In the genomic region with DNA sequence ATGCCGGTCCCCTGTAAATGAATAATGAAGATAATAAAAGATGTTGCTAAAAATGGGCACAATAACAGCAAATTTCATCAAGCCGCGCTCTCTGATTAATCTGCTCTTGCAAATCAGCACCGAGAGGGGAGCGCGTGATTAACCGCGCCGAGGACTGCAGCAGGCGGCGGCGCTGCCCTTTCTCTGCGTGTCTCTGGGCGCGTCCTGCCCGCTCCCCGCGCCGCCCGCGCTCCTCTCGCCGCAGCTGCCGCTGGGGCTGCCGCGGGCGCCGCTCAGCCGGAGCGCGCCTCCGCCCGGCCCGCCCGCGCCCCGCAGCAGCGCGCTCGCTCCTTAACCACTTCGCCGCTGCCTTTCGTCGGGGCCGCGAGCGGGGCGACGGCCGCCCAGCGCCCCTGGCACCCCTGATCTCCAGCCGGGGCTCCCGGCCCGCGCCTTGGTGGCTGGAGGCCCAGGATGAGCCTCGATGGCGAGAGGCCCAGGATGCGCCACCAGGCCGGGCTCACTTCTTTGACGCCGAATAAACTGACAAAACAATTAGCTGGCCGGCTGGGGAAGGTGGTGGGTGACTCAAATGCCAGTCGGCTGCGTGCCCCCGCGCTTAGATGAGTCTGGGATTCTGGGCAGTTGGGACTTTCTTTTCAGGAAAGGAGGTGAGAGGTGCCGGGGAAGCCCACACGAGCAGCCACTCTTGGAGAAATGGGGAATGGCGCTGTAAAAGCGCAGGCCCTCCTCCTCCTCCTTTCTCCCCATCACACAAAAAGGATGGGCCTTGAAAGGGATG, we compare ENCODE assay signal across 9 cellular contexts.
A peak's percentile ranks its signal among the peaks of the same experiment; 100 is the strongest.
DNase-seq lines count a peak whose midpoint lies in the region; ATAC-seq and TF ChIP-seq lines count a peak whose summit lies in the region.
"Had no signal": no experiment of that assay in that cellular context is flagged by ENCODE, and none has a peak within 500 bp of the region (broad histone marks: within the 10 kb centered on the region; RNA-seq: fewer than 3 reads in every experiment).

No MANE protein-coding gene starts in this region.

- H3K9me3 ChIP-seq in liver (ENCODE audit: control insufficient read depth in 4 of 4, low read length in 3 of 4) = no peaks in the 10 kb centered on the region
- no peaks in the 10 kb centered on the region for H3K9me3 ChIP-seq in thoracic aorta

- TF ChIP-seq RAD21 in liver (IDR thresholded peaks at IDR 0.05) = no peak

- peak; percentile 72 for DNase-seq in AG20443 (ENCODE audit: low spot score)
- DNase-seq in NCI-H1048 (lab: John Stamatoyannopoulos, UW) = peak; percentile 24
- peak; percentile 12 to 83 (median 72) for DNase-seq in dorsolateral prefrontal cortex
- no peak for DNase-seq in thoracic aorta (ENCODE audit: low spot score)
- DNase-seq in SIG-M5 treated with dmso at 0.1 percent for 504 hours (lab: John Stamatoyannopoulos, UW; ENCODE audit: unreplicated experiment) = no peak
- DNase-seq in G401 (ENCODE audit: low spot score) = no peak
- DNase-seq in activated CD4-positive, alpha-beta T cell treated with anti-CD3 and anti-CD28 coated beads, Interleukin-2, amount 50 U/mL, for 4 hours = no peak

- WGBS in liver = 8% methylated on average over 70 of the region's 70 CpGs

- intact Hi-C loops in dorsolateral prefrontal cortex (cut with DNase I) = loop anchor here (5.0 to 10.0 kb wide), 3 partner anchors 85 to 1135 kb away; a partner anchor contains a TSS

- no peaks in the 10 kb centered on the region for H3K27me3 ChIP-seq in dorsolateral prefrontal cortex
- no peaks in the 10 kb centered on the region for H3K27me3 ChIP-seq in liver (ENCODE audit: control insufficient read depth in 4 of 4, insufficient read depth in 4 of 4, low read length in 3 of 4)
- H3K27me3 ChIP-seq in thoracic aorta (replicated peaks; ENCODE audit: insufficient read depth) = no peaks in the 10 kb centered on the region

- in situ Hi-C loops in G401 (cut with HindIII; ENCODE audit: low sequenced_read_pairs) = no loop called here

- ATAC-seq in thoracic aorta (ENCODE audit: insufficient number of reproducible peaks, low FRiP score, low read depth) = no peak
- ATAC-seq: GM12878 had no signal

- H3K4me1 ChIP-seq in liver (ENCODE audit: control insufficient read depth in 4 of 4, insufficient read depth in 4 of 4, low read length in 3 of 4) (peaks cover 0 to 6% (median 3%) of the 10 kb centered on the region in 4 donors), thoracic aorta (ENCODE audit: control insufficient read depth in 1 of 2, low read depth in 2 of 2) (peaks cover 4% of the 10 kb centered on the region in 2 donors)

- TF ChIP-seq CTCF in dorsolateral prefrontal cortex (IDR thresholded peaks at IDR 0.05 in 54 of 56, conservative IDR thresholded peaks at IDR 0.05 in 2 of 56; ENCODE audit: low read depth in 1 of 56, partially characterized antibody in 56 of 56) = peak in 21 of 56 donors; percentile 5 to 38 (median 18)
- no peak for TF ChIP-seq CTCF in liver (IDR thresholded peaks at IDR 0.05; ENCODE audit: low read depth, low read length, missing input control)
- no peak for TF ChIP-seq CTCF in thoracic aorta (IDR thresholded peaks at IDR 0.05)

- H3K36me3 ChIP-seq in liver (ENCODE audit: control insufficient read depth in 4 of 4, insufficient read depth in 3 of 4, low read depth in 1 of 4, low read length in 3 of 4) (no peaks in the 10 kb centered on the region), thoracic aorta (no peaks in the 10 kb centered on the region)

- H3K9ac ChIP-seq in liver (ENCODE audit: low read depth in 1 of 2, low read length in 2 of 2) = no peak overlapping the region

- H3K27ac ChIP-seq in dorsolateral prefrontal cortex = peak overlapping the region; percentile 25 to 98 (median 95)
- peak overlapping the region in 1 of 2 donors; percentile 48 for H3K27ac ChIP-seq in liver (ENCODE audit: low read depth in 1 of 2, low read length in 2 of 2)
- H3K27ac ChIP-seq in thoracic aorta = no peak overlapping the region

- H3K4me3 ChIP-seq in dorsolateral prefrontal cortex (peak overlapping the region; percentile 35 to 74 (median 59)), liver (ENCODE audit: low read depth in 1 of 3, low read length in 3 of 3) (peak overlapping the region in 2 of 3 donors; percentile 15 to 58), thoracic aorta (peak overlapping the region; percentile 62)
- H3K4me3 ChIP-seq: GM12878 had no signal

TF ChIP-seq in liver, 16 proteins besides CTCF, POLR2A, EP300 and RAD21:
- TF ChIP-seq RXRA (IDR thresholded peaks at IDR 0.05) (no peak), HNF4A (conservative IDR thresholded peaks at IDR 0.05) (no peak), JUND (IDR thresholded peaks at IDR 0.05) (no peak), FOXA2 (IDR thresholded peaks at IDR 0.05) (no peak), EGR1 (IDR thresholded peaks at IDR 0.05; ENCODE audit: low read depth in 2 of 2) (no peak), TAF1 (conservative IDR thresholded peaks at IDR 0.05) (no peak), HNF4G (IDR thresholded peaks at IDR 0.05) (no peak), SP1 (IDR thresholded peaks at IDR 0.05) (no peak), YY1 (IDR thresholded peaks at IDR 0.05) (no peak)
- TF ChIP-seq, protein P1, sequence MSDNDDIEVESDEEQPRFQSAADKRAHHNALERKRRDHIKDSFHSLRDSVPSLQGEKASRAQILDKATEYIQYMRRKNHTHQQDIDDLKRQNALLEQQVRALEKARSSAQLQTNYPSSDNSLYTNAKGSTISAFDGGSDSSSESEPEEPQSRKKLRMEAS (IDR thresholded peaks at IDR 0.05) = no peak

Comparison
In these comparisons a context has a peak if more than half of its experiments do, and no peak if none do; other contexts are left out.
1. DNase-seq: peak in AG20443 (single experiment), NCI-H1048 (single experiment) and dorsolateral prefrontal cortex (10 of 10); none in thoracic aorta (single experiment), SIG-M5 treated with dmso at 0.1 percent for 504 hours (single experiment), G401 (single experiment) and activated CD4-positive, alpha-beta T cell treated with anti-CD3 and anti-CD28 coated beads, Interleukin-2, amount 50 U/mL, for 4 hours (0 of 2).
2. H3K27ac ChIP-seq: peak in dorsolateral prefrontal cortex (59 of 59); none in thoracic aorta (0 of 2).
3. Peak in every context shown above with its lines, with median percentiles within 50 percentile points of each other: H3K4me3 ChIP-seq.